ENCODE assay signal across 2 cellular contexts in genomic region chr17:48890086-48890485, GRCh38.
TF ChIP-seq lines count a peak whose summit lies in the region.

No MANE protein-coding gene starts in this region.

TF ChIP-seq in HepG2, 621 proteins besides CTCF, POLR2A, EP300 and RAD21:
- TF ChIP-seq ZXDC (CRISPR knock-in tag; IDR thresholded peaks at IDR 0.05) (no peak), ZNF121 (CRISPR knock-in tag; IDR thresholded peaks at IDR 0.05) (peak; percentile 87)

TF ChIP-seq in WTC11, 78 proteins besides CTCF, POLR2A, EP300 and RAD21:
- TF ChIP-seq ZNF121 (CRISPR knock-in tag; IDR thresholded peaks at IDR 0.05) = peak; percentile 86; the same call in 1 of the 2 replicates
- no peak for TF ChIP-seq NR1H2 (CRISPR knock-in tag; IDR thresholded peaks at IDR 0.05)
- TF ChIP-seq GTF2I (CRISPR knock-in tag; conservative IDR thresholded peaks at IDR 0.05) = 0 out of 2 replicates have a peak, but pooled peaks have one; percentile 48
